26 cellular contexts compared by ENCODE assay signal in genomic region chr13:50955807-50956206, GRCh38.
"Had no signal": no experiment of that assay in that cellular context is flagged by ENCODE, and none has a peak within 500 bp of the region (broad histone marks: within the 10 kb centered on the region; RNA-seq: fewer than 3 reads in every experiment).

No MANE protein-coding gene starts in this region.

- ATAC-seq: activated CD8-positive, alpha-beta T cell treated with anti-CD3 and anti-CD28 coated beads for 36 hours; activated naive CD4-positive, alpha-beta T cell treated with anti-CD3 and anti-CD28 coated beads, Interleukin-2, amount 50 U/mL, for 72 hours; body of pancreas; Panc1 had no signal

- H3K4me3 Mint-ChIP-seq: activated CD4-positive, alpha-beta T cell treated with anti-CD3 and anti-CD28 coated beads, Interleukin-2, amount 10 ng/mL, durations not matched to agents 24 days and 14 days; activated CD8-positive, alpha-beta T cell treated with anti-CD3 and anti-CD28 coated beads for 36 hours; activated naive CD4-positive, alpha-beta T cell treated with anti-CD3 and anti-CD28 coated beads for 36 hours; activated T-helper 1 cell treated with anti-CD3 and anti-CD28 coated beads, Interleukin-12 subunit alpha, Interleukin-12 subunit beta, Interleukin-2, Interleukin-4 antibody, amounts not matched to agents 30 ng/mL and 10 ng/mL and 1 ng/mL, durations not matched to agents 14 hours and 24 hours and 36 hours; IgD-negative memory B cell; T-helper 1 cell treated with Interleukin-12 subunit alpha and Interleukin-12 subunit beta and Interleukin-4 antibody, amounts not matched to agents 30 μg/mL and 1 μg/mL, for 36 hours; T-helper 2 cell treated with Interferon-gamma antibody and Interleukin-4, amounts not matched to agents 5 μg/mL and 100 μg/mL, for 36 hours had no signal

- H3K27ac Mint-ChIP-seq: activated CD4-positive, alpha-beta T cell treated with anti-CD3 and anti-CD28 coated beads, Interleukin-2, amount 10 ng/mL, durations not matched to agents 24 days and 14 days; activated CD8-positive, alpha-beta T cell treated with anti-CD3 and anti-CD28 coated beads for 36 hours; activated naive CD4-positive, alpha-beta T cell treated with anti-CD3 and anti-CD28 coated beads for 36 hours; activated naive CD4-positive, alpha-beta T cell treated with anti-CD3 and anti-CD28 coated beads, Interleukin-2, amount 50 U/mL, for 72 hours; activated T-helper 1 cell treated with anti-CD3 and anti-CD28 coated beads, Interleukin-12 subunit alpha, Interleukin-12 subunit beta, Interleukin-2, Interleukin-4 antibody, amounts not matched to agents 30 ng/mL and 10 ng/mL and 1 ng/mL, durations not matched to agents 14 hours and 24 hours and 36 hours; T-helper 1 cell treated with Interleukin-12 subunit alpha and Interleukin-12 subunit beta and Interleukin-4 antibody, amounts not matched to agents 30 μg/mL and 1 μg/mL, for 36 hours; T-helper 2 cell treated with Interferon-gamma antibody and Interleukin-4, amounts not matched to agents 5 μg/mL and 100 μg/mL, for 36 hours had no signal

- DNase-seq: activated CD4-positive, alpha-beta T cell treated with anti-CD3 and anti-CD28 coated beads, Interleukin-2, amount 10 ng/mL, durations not matched to agents 24 days and 14 days; activated CD4-positive, alpha-beta T cell treated with anti-CD3 and anti-CD28 coated beads, Interleukin-2, amount 50 U/mL, for 4 hours; activated CD8-positive, alpha-beta T cell treated with anti-CD3 and anti-CD28 coated beads for 36 hours; activated gamma-delta T cell treated with Interleukin-2 at 50 U/mL for 16 hours; activated naive CD4-positive, alpha-beta T cell treated with anti-CD3 and anti-CD28 coated beads for 36 hours; activated T-cell treated with anti-CD3 and anti-CD28 coated beads, Interleukin-2, amount 50 U/mL, for 1 hour; adrenal gland; body of pancreas; Kasumi-1; KG1; MG63; NCI-H1092; NCI-H1436 treated with DMSO at 0.1 percent for 48 hours; NCI-H1694 treated with DMSO at 0.1 percent for 48 hours; NCI-H2029; NCI-H510A; NCI-H526; NCI-H774; SHP77; SJCRH30 had no signal

- H3K9me3 Mint-ChIP-seq: activated CD4-positive, alpha-beta T cell treated with anti-CD3 and anti-CD28 coated beads, Interleukin-2, amount 10 ng/mL, durations not matched to agents 24 days and 14 days; activated CD8-positive, alpha-beta T cell treated with anti-CD3 and anti-CD28 coated beads for 36 hours; activated naive CD4-positive, alpha-beta T cell treated with anti-CD3 and anti-CD28 coated beads for 36 hours; activated naive CD4-positive, alpha-beta T cell treated with anti-CD3 and anti-CD28 coated beads, Interleukin-2, amount 50 U/mL, for 72 hours; activated T-helper 1 cell treated with anti-CD3 and anti-CD28 coated beads, Interleukin-12 subunit alpha, Interleukin-12 subunit beta, Interleukin-2, Interleukin-4 antibody, amounts not matched to agents 30 ng/mL and 10 ng/mL and 1 ng/mL, durations not matched to agents 14 hours and 24 hours and 36 hours; IgD-negative memory B cell; T-helper 1 cell treated with Interleukin-12 subunit alpha and Interleukin-12 subunit beta and Interleukin-4 antibody, amounts not matched to agents 30 μg/mL and 1 μg/mL, for 36 hours; T-helper 2 cell treated with Interferon-gamma antibody and Interleukin-4, amounts not matched to agents 5 μg/mL and 100 μg/mL, for 36 hours had no signal

- H3K27me3 Mint-ChIP-seq: activated CD4-positive, alpha-beta T cell treated with anti-CD3 and anti-CD28 coated beads, Interleukin-2, amount 10 ng/mL, durations not matched to agents 24 days and 14 days; activated CD8-positive, alpha-beta T cell treated with anti-CD3 and anti-CD28 coated beads for 36 hours; IgD-negative memory B cell had no signal
